9 cellular contexts compared by ENCODE assay signal in the genomic region with DNA sequence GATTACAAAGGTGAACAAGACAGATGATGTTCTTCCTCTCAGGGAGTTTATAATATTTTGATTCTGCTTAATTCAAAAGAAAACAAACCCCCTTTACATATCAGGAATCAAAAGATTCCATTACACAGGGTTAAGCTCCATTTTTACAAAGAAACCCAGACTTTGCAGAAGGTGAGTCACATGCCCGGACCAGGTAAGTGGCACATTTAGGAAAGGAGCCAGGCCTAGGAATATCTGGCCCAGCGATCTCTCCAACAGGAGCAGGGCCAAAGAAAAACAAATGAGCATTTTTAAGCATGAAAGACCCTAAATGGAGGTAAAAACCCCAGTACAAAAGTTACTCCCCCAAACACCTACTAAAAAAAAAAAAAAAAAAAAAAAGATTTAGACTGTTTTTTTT. TPM values are rescaled to one million over a fixed set of nuclear protein-coding genes. Genes with fewer than 3 reads are reported as not detected.
DNase-seq lines count a peak whose midpoint lies in the region; ATAC-seq and TF ChIP-seq lines count a peak whose summit lies in the region.
"Had no signal": no experiment of that assay in that cellular context is flagged by ENCODE, and none has a peak within 500 bp of the region (broad histone marks: within the 10 kb centered on the region; RNA-seq: fewer than 3 reads in every experiment).

No MANE protein-coding gene starts in this region.

- CTCF ChIA-PET in AG04450 (lab: Charles Lee), result interaction anchor here (0.6 to 1.7 kb wide), 3 partner anchors 18 to 205 kb away, joined by 3 to 10 read pairs (median 5); a partner anchor contains a TSS
- CTCF ChIA-PET in naive thymus-derived CD4-positive, alpha-beta T cell (lab: Charles Lee), result no interaction called here

- intact Hi-C loops in naive thymus-derived CD4-positive, alpha-beta T cell (cut with micrococcal nuclease), result loop anchor here (2.0 to 10.0 kb wide), 9 partner anchors 14 to 1412 kb away; a partner anchor contains a TSS

- no peaks in the 10 kb centered on the region for H3K27me3 ChIP-seq in AG04450 (ENCODE audit: control insufficient read depth, insufficient read depth, low read length)
- no peaks in the 10 kb centered on the region for H3K27me3 ChIP-seq in naive thymus-derived CD4-positive, alpha-beta T cell (ENCODE audit: control insufficient read depth in 2 of 2, insufficient read depth in 2 of 2, low read length in 2 of 2)

- peak overlapping the region; percentile 71 to 99 (median 96) for H3K27ac Mint-ChIP-seq in naive thymus-derived CD4-positive, alpha-beta T cell

- peaks cover 0 to 34% (median 20%) of the 10 kb centered on the region in 5 donors for H3K36me3 Mint-ChIP-seq in naive thymus-derived CD4-positive, alpha-beta T cell

- no peak overlapping the region for H3K27ac ChIP-seq in AG04450 (ENCODE audit: low read depth, low read length)
- peak overlapping the region; percentile 79 for H3K27ac ChIP-seq in naive thymus-derived CD4-positive, alpha-beta T cell (ENCODE audit: low read depth, low read length)

- H3K4me3 ChIP-seq in AG04450 (ENCODE audit: low read depth, low read length), result peak overlapping the region; percentile 86
- H3K4me3 ChIP-seq in Jurkat, Clone E6-1 (ENCODE audit: low read length), result peak overlapping the region; percentile 90
- H3K4me3 ChIP-seq in naive thymus-derived CD4-positive, alpha-beta T cell (ENCODE audit: low read length), result peak overlapping the region; percentile 89

- TF ChIP-seq CTCF in AG04450 (IDR thresholded peaks at IDR 0.05; ENCODE audit: low read depth, low read length), result no peak

- peaks cover 42 to 43% of the 10 kb centered on the region in 2 donors for H3K4me1 ChIP-seq in naive thymus-derived CD4-positive, alpha-beta T cell (ENCODE audit: control insufficient read depth in 2 of 2, insufficient read depth in 2 of 2, low read length in 2 of 2)

- no peak for ATAC-seq in naive thymus-derived CD4-positive, alpha-beta T cell
- ATAC-seq in HG03095 (IDR thresholded peaks at IDR 0.05; ENCODE audit: unreplicated experiment), result no peak

- no peaks in the 10 kb centered on the region for H3K27me3 Mint-ChIP-seq in naive thymus-derived CD4-positive, alpha-beta T cell

- peaks cover 6% of the 10 kb centered on the region for H3K9me3 ChIP-seq in AG04450 (ENCODE audit: control insufficient read depth, insufficient read depth, low read length)
- H3K9me3 ChIP-seq in naive thymus-derived CD4-positive, alpha-beta T cell (ENCODE audit: control insufficient read depth in 2 of 3, low read length in 3 of 3), result peaks cover 0 to 9% (median 0%) of the 10 kb centered on the region in 3 experiments

- H3K4me1 Mint-ChIP-seq in naive thymus-derived CD4-positive, alpha-beta T cell, result peaks cover 26 to 57% (median 52%) of the 10 kb centered on the region in 7 donors

- DNase-seq in AG04450 (ENCODE audit: low read depth, low spot score) (no peak), cerebellar cortex (ENCODE audit: low spot score) (peak; percentile 48), NCI-H524 (lab: John Stamatoyannopoulos, UW) (no peak), cerebellar nuclear complex (lab: John Stamatoyannopoulos, UW) (no peak), AML-193 (lab: John Stamatoyannopoulos, UW) (no peak)
- no peak for DNase-seq in Jurkat, Clone E6-1 (ENCODE audit: low read depth, low spot score)
- peak in 1 of 9 donors; percentile 34 for DNase-seq in naive thymus-derived CD4-positive, alpha-beta T cell
- DNase-seq: erythroblast had no signal

- POLR2A ChIA-PET in AG04450 (lab: Yijun Ruan, JAX), result interaction anchor here (0.6 to 1.0 kb wide), 2 partner anchors 29 to 114 kb away, joined by 3 read pairs; no protein-coding TSS in a partner anchor
- POLR2A ChIA-PET in naive thymus-derived CD4-positive, alpha-beta T cell (lab: Charles Lee), result interaction anchor here (0.9 to 3.6 kb wide), 11 partner anchors 9 to 206 kb away, joined by 3 to 26 read pairs (median 5); a partner anchor contains a TSS

- H3K36me3 ChIP-seq in naive thymus-derived CD4-positive, alpha-beta T cell (ENCODE audit: control insufficient read depth in 2 of 3, insufficient read depth in 3 of 3, low read length in 3 of 3), result no peaks in the 10 kb centered on the region

- peaks cover 0 to 15% (median 6%) of the 10 kb centered on the region in 11 donors for H3K9me3 Mint-ChIP-seq in naive thymus-derived CD4-positive, alpha-beta T cell

- peak overlapping the region; percentile 88 to 99 (median 97) for H3K4me3 Mint-ChIP-seq in naive thymus-derived CD4-positive, alpha-beta T cell

RNA-seq across cellular contexts. Expression of a gene that starts 1.1 kb away (rescaled TPM):
- polyA plus RNA-seq in AG04450 (2011; rRNA removed), result 17.1 and 19.0 TPM in 2 replicates
- polyA minus RNA-seq in AG04450 (2011; rRNA and poly(A)+ RNA removed), result 8.6 and 12.9 TPM in 2 replicates
- polyA plus RNA-seq in Jurkat, Clone E6-1 (2012; ENCODE audit: insufficient read depth, insufficient read length), result 71.9 TPM
- total RNA-seq in naive thymus-derived CD4-positive, alpha-beta T cell, result 10 to 100 TPM; 28.8 to 42.6 (median 34.8) TPM
- 10 to 100 TPM; 71.5 to 83.7 TPM for polyA plus RNA-seq in naive thymus-derived CD4-positive, alpha-beta T cell

RNA-seq across cellular contexts. Expression of a gene that starts 50.0 kb away (rescaled TPM):
- polyA plus RNA-seq in AG04450 (2011; rRNA removed), result 12.3 and 16.5 TPM in 2 replicates
- 7.2 and 15.7 TPM in 2 replicates for polyA minus RNA-seq in AG04450 (2011; rRNA and poly(A)+ RNA removed)
- polyA plus RNA-seq in Jurkat, Clone E6-1 (2012; ENCODE audit: insufficient read depth, insufficient read length), result 16.3 TPM
- 10 to 100 TPM; 21.4 to 32.2 (median 26.2) TPM for total RNA-seq in naive thymus-derived CD4-positive, alpha-beta T cell
- polyA plus RNA-seq in naive thymus-derived CD4-positive, alpha-beta T cell, result 1 to 10 TPM; 6.1 to 8.1 TPM
